In the genomic region with DNA sequence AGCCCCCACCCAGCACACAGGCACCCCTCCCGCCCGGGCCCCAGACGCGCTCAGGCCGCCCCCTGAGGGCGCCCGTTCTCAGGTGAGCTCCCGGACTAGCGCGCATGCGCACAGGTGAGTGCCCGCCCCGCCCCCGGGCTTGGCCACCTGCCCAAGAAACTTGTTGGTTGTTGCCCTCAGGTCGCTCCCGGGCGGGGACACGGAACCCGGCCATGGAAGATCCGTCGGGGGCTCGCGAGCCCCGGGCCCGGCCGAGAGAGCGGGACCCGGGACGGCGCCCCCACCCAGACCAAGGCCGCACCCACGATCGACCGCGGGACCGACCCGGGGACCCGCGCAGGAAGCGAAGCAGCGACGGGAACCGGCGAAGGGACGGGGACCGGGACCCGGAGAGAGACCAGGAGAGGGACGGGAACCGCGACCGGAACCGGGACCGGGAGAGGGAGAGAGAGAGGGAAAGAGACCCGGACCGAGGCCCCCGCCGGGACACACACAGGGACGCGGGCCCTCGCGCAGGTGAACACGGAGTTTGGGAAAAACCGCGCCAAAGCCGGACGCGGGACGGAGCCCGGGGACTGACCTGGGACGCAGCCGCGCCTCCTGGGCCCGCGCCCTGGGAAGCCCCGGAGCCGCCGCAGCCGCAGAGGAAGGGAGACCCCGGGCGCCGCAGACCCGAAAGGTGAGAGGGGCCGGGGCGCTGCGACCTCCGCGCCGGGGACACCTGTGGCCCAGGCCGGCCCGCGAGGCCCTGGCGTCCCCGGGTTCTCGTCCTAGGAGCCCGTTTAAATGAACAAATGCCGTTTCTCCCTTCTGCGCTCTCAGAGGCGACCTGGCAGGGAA, we compare ENCODE assay signal across 1 cellular context.
A peak's percentile ranks its signal among the peaks of the same experiment; 100 is the strongest.
TF ChIP-seq lines count a peak whose summit lies in the region.

Gene MARVELD3 (plus strand): TSS at position 167 of the 840 bp plus-strand sequence. CDS start 46 bp downstream, at position 213.

TF ChIP-seq in WTC11, 78 proteins besides CTCF, POLR2A, EP300 and RAD21 (continues in another document):
- TF ChIP-seq, protein P1, sequence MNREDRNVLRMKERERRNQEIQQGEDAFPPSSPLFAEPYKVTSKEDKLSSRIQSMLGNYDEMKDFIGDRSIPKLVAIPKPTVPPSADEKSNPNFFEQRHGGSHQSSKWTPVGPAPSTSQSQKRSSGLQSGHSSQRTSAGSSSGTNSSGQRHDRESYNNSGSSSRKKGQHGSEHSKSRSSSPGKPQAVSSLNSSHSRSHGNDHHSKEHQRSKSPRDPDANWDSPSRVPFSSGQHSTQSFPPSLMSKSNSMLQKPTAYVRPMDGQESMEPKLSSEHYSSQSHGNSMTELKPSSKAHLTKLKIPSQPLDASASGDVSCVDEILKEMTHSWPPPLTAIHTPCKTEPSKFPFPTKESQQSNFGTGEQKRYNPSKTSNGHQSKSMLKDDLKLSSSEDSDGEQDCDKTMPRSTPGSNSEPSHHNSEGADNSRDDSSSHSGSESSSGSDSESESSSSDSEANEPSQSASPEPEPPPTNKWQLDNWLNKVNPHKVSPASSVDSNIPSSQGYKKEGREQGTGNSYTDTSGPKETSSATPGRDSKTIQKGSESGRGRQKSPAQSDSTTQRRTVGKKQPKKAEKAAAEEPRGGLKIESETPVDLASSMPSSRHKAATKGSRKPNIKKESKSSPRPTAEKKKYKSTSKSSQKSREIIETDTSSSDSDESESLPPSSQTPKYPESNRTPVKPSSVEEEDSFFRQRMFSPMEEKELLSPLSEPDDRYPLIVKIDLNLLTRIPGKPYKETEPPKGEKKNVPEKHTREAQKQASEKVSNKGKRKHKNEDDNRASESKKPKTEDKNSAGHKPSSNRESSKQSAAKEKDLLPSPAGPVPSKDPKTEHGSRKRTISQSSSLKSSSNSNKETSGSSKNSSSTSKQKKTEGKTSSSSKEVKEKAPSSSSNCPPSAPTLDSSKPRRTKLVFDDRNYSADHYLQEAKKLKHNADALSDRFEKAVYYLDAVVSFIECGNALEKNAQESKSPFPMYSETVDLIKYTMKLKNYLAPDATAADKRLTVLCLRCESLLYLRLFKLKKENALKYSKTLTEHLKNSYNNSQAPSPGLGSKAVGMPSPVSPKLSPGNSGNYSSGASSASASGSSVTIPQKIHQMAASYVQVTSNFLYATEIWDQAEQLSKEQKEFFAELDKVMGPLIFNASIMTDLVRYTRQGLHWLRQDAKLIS (CRISPR knock-in tag; IDR thresholded peaks at IDR 0.05; ENCODE audit: borderline replicate concordance): no peak
- no peak for TF ChIP-seq NR1H2 (CRISPR knock-in tag; IDR thresholded peaks at IDR 0.05)
- peak; percentile 27; the same call in 1 of the 2 replicates for TF ChIP-seq CREM (CRISPR knock-in tag; IDR thresholded peaks at IDR 0.05)
- no peak for TF ChIP-seq GABPB1 (CRISPR knock-in tag; IDR thresholded peaks at IDR 0.05)
- no peak for TF ChIP-seq ZNF219 (CRISPR knock-in tag; IDR thresholded peaks at IDR 0.05; ENCODE audit: borderline replicate concordance)
- peak; percentile 60; the same call in 1 of the 2 replicates for TF ChIP-seq SP1 (CRISPR knock-in tag; conservative IDR thresholded peaks at IDR 0.05)
- TF ChIP-seq, protein P2, sequence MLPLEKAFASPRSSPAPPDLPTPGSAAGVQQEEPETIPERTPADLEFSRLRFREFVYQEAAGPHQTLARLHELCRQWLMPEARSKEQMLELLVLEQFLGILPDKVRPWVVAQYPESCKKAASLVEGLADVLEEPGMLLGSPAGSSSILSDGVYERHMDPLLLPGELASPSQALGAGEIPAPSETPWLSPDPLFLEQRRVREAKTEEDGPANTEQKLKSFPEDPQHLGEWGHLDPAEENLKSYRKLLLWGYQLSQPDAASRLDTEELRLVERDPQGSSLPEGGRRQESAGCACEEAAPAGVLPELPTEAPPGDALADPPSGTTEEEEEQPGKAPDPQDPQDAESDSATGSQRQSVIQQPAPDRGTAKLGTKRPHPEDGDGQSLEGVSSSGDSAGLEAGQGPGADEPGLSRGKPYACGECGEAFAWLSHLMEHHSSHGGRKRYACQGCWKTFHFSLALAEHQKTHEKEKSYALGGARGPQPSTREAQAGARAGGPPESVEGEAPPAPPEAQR (CRISPR knock-in tag; IDR thresholded peaks at IDR 0.05): no peak
- TF ChIP-seq, protein P3, sequence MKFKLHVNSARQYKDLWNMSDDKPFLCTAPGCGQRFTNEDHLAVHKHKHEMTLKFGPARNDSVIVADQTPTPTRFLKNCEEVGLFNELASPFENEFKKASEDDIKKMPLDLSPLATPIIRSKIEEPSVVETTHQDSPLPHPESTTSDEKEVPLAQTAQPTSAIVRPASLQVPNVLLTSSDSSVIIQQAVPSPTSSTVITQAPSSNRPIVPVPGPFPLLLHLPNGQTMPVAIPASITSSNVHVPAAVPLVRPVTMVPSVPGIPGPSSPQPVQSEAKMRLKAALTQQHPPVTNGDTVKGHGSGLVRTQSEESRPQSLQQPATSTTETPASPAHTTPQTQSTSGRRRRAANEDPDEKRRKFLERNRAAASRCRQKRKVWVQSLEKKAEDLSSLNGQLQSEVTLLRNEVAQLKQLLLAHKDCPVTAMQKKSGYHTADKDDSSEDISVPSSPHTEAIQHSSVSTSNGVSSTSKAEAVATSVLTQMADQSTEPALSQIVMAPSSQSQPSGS (CRISPR knock-in tag; IDR thresholded peaks at IDR 0.05; ENCODE audit: borderline replicate concordance, low read depth): no peak
- TF ChIP-seq EMX1 (CRISPR knock-in tag; IDR thresholded peaks at IDR 0.05): no peak
- TF ChIP-seq PRRX2 (CRISPR knock-in tag; IDR thresholded peaks at IDR 0.05): no peak
- no peak for TF ChIP-seq JUN (CRISPR knock-in tag; IDR thresholded peaks at IDR 0.05)
- TF ChIP-seq RELA (CRISPR knock-in tag; IDR thresholded peaks at IDR 0.05; ENCODE audit: borderline replicate concordance): no peak
- TF ChIP-seq TEAD1 (CRISPR knock-in tag; IDR thresholded peaks at IDR 0.05): peak; percentile 11; the same call in 1 of the 2 replicates
- no peak for TF ChIP-seq ZNF532 (CRISPR knock-in tag; IDR thresholded peaks at IDR 0.05; ENCODE audit: borderline replicate concordance)
- TF ChIP-seq HMGXB4 (CRISPR knock-in tag; IDR thresholded peaks at IDR 0.05): peak; percentile 92; the same call in 1 of the 2 replicates
- TF ChIP-seq STAT6 (CRISPR knock-in tag; conservative IDR thresholded peaks at IDR 0.05; ENCODE audit: low read depth): no peak
- TF ChIP-seq ZBTB21 (CRISPR knock-in tag; IDR thresholded peaks at IDR 0.05; ENCODE audit: borderline replicate concordance): no peak
- TF ChIP-seq ZNF138 (CRISPR knock-in tag; conservative IDR thresholded peaks at IDR 0.05): 0 out of 2 replicates have a peak, but pooled peaks have one; percentile 68
- TF ChIP-seq, protein P4, sequence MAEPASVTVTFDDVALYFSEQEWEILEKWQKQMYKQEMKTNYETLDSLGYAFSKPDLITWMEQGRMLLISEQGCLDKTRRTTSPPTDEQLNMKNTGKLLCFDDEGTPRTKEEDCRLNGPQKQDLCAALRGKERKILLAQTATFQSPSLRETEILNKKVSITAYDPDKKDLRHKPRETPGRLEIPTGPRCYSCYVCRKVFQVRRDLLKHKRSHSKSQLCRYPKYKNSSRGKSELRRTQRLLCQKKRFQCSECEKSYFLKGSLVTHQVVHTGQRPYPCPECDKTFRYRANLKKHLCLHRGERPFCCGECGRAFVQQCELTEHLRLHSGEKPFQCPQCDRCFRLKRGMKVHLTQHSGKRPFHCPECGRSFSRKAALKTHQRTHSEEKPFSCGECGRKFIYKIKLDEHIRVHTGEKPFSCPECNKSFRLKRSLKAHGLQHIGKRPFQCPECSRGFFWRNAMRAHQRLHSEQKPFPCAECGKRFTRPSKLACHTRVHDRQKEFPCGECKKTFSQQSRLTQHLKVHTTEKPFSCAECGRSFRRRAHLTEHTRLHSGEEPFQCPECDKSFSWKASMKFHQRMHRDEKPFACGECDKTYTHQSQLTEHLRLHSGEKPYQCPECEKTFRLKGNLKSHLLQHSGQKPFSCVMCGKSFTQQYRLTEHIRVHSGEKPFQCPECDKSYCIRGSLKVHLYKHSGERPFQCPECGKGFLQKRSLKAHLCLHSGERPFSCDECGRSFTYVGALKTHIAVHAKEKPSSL (CRISPR knock-in tag; conservative IDR thresholded peaks at IDR 0.05): no peak
- TF ChIP-seq, protein P5, sequence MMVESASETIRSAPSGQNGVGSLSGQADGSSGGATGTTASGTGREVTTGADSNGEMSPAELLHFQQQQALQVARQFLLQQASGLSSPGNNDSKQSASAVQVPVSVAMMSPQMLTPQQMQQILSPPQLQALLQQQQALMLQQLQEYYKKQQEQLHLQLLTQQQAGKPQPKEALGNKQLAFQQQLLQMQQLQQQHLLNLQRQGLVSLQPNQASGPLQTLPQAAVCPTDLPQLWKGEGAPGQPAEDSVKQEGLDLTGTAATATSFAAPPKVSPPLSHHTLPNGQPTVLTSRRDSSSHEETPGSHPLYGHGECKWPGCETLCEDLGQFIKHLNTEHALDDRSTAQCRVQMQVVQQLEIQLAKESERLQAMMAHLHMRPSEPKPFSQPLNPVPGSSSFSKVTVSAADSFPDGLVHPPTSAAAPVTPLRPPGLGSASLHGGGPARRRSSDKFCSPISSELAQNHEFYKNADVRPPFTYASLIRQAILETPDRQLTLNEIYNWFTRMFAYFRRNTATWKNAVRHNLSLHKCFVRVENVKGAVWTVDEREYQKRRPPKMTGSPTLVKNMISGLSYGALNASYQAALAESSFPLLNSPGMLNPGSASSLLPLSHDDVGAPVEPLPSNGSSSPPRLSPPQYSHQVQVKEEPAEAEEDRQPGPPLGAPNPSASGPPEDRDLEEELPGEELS (CRISPR knock-in tag; IDR thresholded peaks at IDR 0.05): peak; percentile 18; the same call in 1 of the 2 replicates
- no peak for TF ChIP-seq SMAD4 (CRISPR knock-in tag; IDR thresholded peaks at IDR 0.05)
- peak; percentile 57; the same call in 1 of the 2 replicates for TF ChIP-seq TP53 (CRISPR knock-in tag; IDR thresholded peaks at IDR 0.05)
- no peak for TF ChIP-seq ESRRA (CRISPR knock-in tag; IDR thresholded peaks at IDR 0.05; ENCODE audit: borderline replicate concordance)
- TF ChIP-seq MXD4 (CRISPR knock-in tag; IDR thresholded peaks at IDR 0.05; ENCODE audit: borderline replicate concordance): no peak
- TF ChIP-seq, protein P6, sequence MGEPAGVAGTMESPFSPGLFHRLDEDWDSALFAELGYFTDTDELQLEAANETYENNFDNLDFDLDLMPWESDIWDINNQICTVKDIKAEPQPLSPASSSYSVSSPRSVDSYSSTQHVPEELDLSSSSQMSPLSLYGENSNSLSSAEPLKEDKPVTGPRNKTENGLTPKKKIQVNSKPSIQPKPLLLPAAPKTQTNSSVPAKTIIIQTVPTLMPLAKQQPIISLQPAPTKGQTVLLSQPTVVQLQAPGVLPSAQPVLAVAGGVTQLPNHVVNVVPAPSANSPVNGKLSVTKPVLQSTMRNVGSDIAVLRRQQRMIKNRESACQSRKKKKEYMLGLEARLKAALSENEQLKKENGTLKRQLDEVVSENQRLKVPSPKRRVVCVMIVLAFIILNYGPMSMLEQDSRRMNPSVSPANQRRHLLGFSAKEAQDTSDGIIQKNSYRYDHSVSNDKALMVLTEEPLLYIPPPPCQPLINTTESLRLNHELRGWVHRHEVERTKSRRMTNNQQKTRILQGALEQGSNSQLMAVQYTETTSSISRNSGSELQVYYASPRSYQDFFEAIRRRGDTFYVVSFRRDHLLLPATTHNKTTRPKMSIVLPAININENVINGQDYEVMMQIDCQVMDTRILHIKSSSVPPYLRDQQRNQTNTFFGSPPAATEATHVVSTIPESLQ (CRISPR knock-in tag; IDR thresholded peaks at IDR 0.05): no peak
